18 cellular contexts compared by ENCODE assay signal in the genomic region with DNA sequence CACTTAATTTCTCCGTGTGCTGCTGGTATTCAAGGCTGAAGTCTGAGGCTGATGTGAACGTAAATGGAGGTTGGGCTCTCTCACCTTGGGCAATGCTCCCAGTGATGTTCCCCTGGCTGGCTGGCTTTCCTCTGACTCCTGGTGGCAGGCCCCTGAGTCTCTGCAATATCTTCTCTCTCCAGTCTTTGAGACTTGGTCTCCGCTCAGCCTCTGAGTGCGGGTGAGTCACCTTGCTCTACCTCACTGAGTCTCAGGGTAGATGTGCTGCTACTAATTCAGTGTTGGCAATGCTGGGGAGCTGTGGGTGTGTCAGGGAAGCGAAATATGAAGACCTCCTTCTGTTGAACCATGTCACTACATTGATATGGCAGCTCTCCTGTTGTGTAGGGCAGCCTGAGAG. TPM values are rescaled to one million over a fixed set of nuclear protein-coding genes. Genes with fewer than 3 reads are reported as not detected.
DNase-seq lines count a peak whose midpoint lies in the region; ATAC-seq, FAIRE-seq and TF ChIP-seq lines count a peak whose summit lies in the region.
"Had no signal": no experiment of that assay in that cellular context is flagged by ENCODE, and none has a peak within 500 bp of the region (broad histone marks: within the 10 kb centered on the region; RNA-seq: fewer than 3 reads in every experiment).

No MANE protein-coding gene starts in this region.

- no peak; the same call in 1 of the 2 replicates for ATAC-seq in PC-3
- no peak for ATAC-seq in left lung

- H3K4me1 ChIP-seq in PC-3 (ENCODE audit: insufficient read depth, low read length) (no peaks in the 10 kb centered on the region), astrocyte (ENCODE audit: insufficient read depth, low read length) (peaks cover 11% of the 10 kb centered on the region), transverse colon (peaks cover 0 to 2% (median 0%) of the 10 kb centered on the region in 4 donors), left lung (no peaks in the 10 kb centered on the region)
- H3K4me1 ChIP-seq: SJCRH30 had no signal

- peaks cover 15% of the 10 kb centered on the region for H3K4me1 Mint-ChIP-seq in astrocyte (ENCODE audit: low read depth, unreplicated experiment)

- no peaks in the 10 kb centered on the region for H3K9me3 Mint-ChIP-seq in astrocyte (ENCODE audit: unreplicated experiment)

- no peaks in the 10 kb centered on the region for H3F3A ChIP-seq in PC-3 (ENCODE audit: low read length, unreplicated experiment)

- WGBS in transverse colon (ENCODE audit: low coverage in 1 of 2), 2 donors, result 87% methylated on average over 5 of the region's 5 CpGs; no CpG with 5 or more reads in 1 of the 2 donors

- FAIRE-seq in astrocyte (lab: Jason Lieb, UNC), result no peak
- FAIRE-seq: A204.1, G401.6, GM12891 had no signal

- no peak for TF ChIP-seq EP300 in transverse colon (IDR thresholded peaks at IDR 0.05; ENCODE audit: low read depth)

- BruUV-seq in PC-3 (replicated peaks; lab: Mats Ljungman, UMichigan), result no TSS peak

- POLR2A ChIA-PET in PC-3 (lab: Charles Lee; ENCODE audit: unreplicated experiment), result no interaction called here

- H3K36me3 ChIP-seq in PC-3 (ENCODE audit: low read depth, low read length) (no peaks in the 10 kb centered on the region), astrocyte (ENCODE audit: insufficient read depth, low read length) (no peaks in the 10 kb centered on the region), transverse colon (no peaks in the 10 kb centered on the region), left lung (no peaks in the 10 kb centered on the region)
- H3K36me3 ChIP-seq: SJCRH30 had no signal

- intact Hi-C loops in PC-3 (cut with micrococcal nuclease), result loop anchor here (10.0 kb wide), 1 partner anchor 46 kb away; no protein-coding TSS in a partner anchor
- intact Hi-C loops in transverse colon (cut with DNase I; ENCODE audit: low total_unique reads), result no loop called here
- intact Hi-C loops in left lung (cut with DNase I), result no loop called here

- H3K36me3 Mint-ChIP-seq in astrocyte (ENCODE audit: low read depth, unreplicated experiment), result peaks cover 3% of the 10 kb centered on the region

- no peak overlapping the region for H3K4me3 ChIP-seq in PC-3 (ENCODE audit: low read length)
- H3K4me3 ChIP-seq in astrocyte (ENCODE audit: insufficient read depth, low read depth, low read length), result no peak overlapping the region
- no peak overlapping the region for H3K4me3 ChIP-seq in transverse colon
- H3K4me3 ChIP-seq in left lung, result no peak overlapping the region
- H3K4me3 ChIP-seq: SJCRH30 had no signal

- no peak for TF ChIP-seq POLR2A in transverse colon (IDR thresholded peaks at IDR 0.05)

- no peaks in the 10 kb centered on the region for H3K27me3 Mint-ChIP-seq in astrocyte (ENCODE audit: low read depth, unreplicated experiment)

- CTCF ChIA-PET in PC-3 (lab: Charles Lee), result no interaction called here

- H3K27me3 ChIP-seq in PC-3 (ENCODE audit: low read length), result no peaks in the 10 kb centered on the region
- H3K27me3 ChIP-seq in astrocyte (ENCODE audit: insufficient read depth, low read length), result no peaks in the 10 kb centered on the region
- H3K27me3 ChIP-seq in transverse colon, result no peaks in the 10 kb centered on the region
- H3K27me3 ChIP-seq in left lung, result no peaks in the 10 kb centered on the region
- H3K27me3 ChIP-seq: SJCRH30 had no signal

- H3K9ac ChIP-seq in PC-3 (ENCODE audit: low read length) (no peak overlapping the region), astrocyte (ENCODE audit: low read length) (no peak overlapping the region)

- H3K9me3 ChIP-seq in PC-3 (ENCODE audit: low read length) (no peaks in the 10 kb centered on the region), astrocyte (ENCODE audit: insufficient read depth, low read depth, low read length) (no peaks in the 10 kb centered on the region), transverse colon (no peaks in the 10 kb centered on the region), left lung (no peaks in the 10 kb centered on the region)
- H3K9me3 ChIP-seq: SJCRH30 had no signal

- DNase-seq in ELF-1 (ENCODE audit: low read depth, low spot score) (peak; percentile 30), PC-3 (peak; percentile 19), astrocyte (ENCODE audit: low read depth) (peak; percentile 41), kidney glomerular epithelial cell (lab: John Stamatoyannopoulos, UW) (peak; percentile 22), transverse colon (no peak), left lung (no peak), SIG-M5 (lab: John Stamatoyannopoulos, UW) (no peak)
- no peak for DNase-seq in activated CD4-positive, alpha-beta T cell treated with anti-CD3 and anti-CD28 coated beads, Interleukin-2, amount 50 U/mL, for 4 hours
- DNase-seq: C1 segment of cervical spinal cord, DMS153, NCI-H1417, NCI-H1930, NCI-H2171, RPMI8226, SJCRH30 had no signal

- H4K20me1 ChIP-seq in PC-3 (ENCODE audit: low read length) (no peaks in the 10 kb centered on the region), astrocyte (ENCODE audit: insufficient read depth, low read length) (no peaks in the 10 kb centered on the region)

- no peak overlapping the region for H3K4me3 Mint-ChIP-seq in astrocyte (ENCODE audit: unreplicated experiment)

- H3K9me2 ChIP-seq in PC-3 (replicated peaks; ENCODE audit: low read length), result no peaks in the 10 kb centered on the region

- in situ Hi-C loops in transverse colon (cut with MboI; ENCODE audit: low pct_ligation_motif_present in 1 of 4, low pct_unique_long_range_greater_than_20kb in 1 of 4, low sequenced_read_pairs in 3 of 4), result no loop called here

- H3K27ac Mint-ChIP-seq in astrocyte (ENCODE audit: unreplicated experiment), result no peak overlapping the region

- TF ChIP-seq CTCF in PC-3 (conservative IDR thresholded peaks at IDR 0.05; ENCODE audit: low read depth, low read length) (no peak), astrocyte (IDR thresholded peaks at IDR 0.05; ENCODE audit: insufficient read depth, low read depth, low read length) (no peak), transverse colon (IDR thresholded peaks at IDR 0.05) (no peak), left lung (IDR thresholded peaks at IDR 0.05) (no peak)

- H3K27ac ChIP-seq in PC-3 (ENCODE audit: low read length) (no peak overlapping the region), astrocyte (ENCODE audit: low read depth, low read length) (no peak overlapping the region), transverse colon (no peak overlapping the region), left lung (no peak overlapping the region)
- H3K27ac ChIP-seq: SJCRH30 had no signal

- H3K79me2 ChIP-seq in PC-3 (ENCODE audit: low read length) (no peaks in the 10 kb centered on the region), astrocyte (ENCODE audit: insufficient read depth, low read length) (no peaks in the 10 kb centered on the region)

- H2AFZ ChIP-seq in PC-3 (ENCODE audit: low read length) (no peak overlapping the region), astrocyte (ENCODE audit: low read depth, low read length) (no peak overlapping the region)

- no peak overlapping the region for H3K4me2 ChIP-seq in PC-3 (ENCODE audit: low read length)
- H3K4me2 ChIP-seq in astrocyte (ENCODE audit: low read length), result no peak overlapping the region

RNA-seq across cellular contexts. Expression of gene TRIM59, which starts 31.3 kb away (rescaled TPM):
- total RNA-seq in PC-3 (2014; rRNA removed), result 25.3 and 26.4 TPM in 2 replicates
- 15.8 and 20.6 TPM in 2 replicates for total RNA-seq in astrocyte
- 10 to 100 TPM in 1 of 4 donors, 1 to 10 TPM in 2, not detected in 1; 1.9 to 10.9 (median 8.4) TPM for total RNA-seq in transverse colon
- total RNA-seq in left lung, result 1 to 10 TPM; 4.3 to 8.7 TPM

Comparison
In these comparisons a context has a peak if more than half of its experiments do, and no peak if none do; other contexts are left out.
1. DNase-seq: peak in ELF-1 (single experiment), PC-3 (single experiment), astrocyte (single experiment) and kidney glomerular epithelial cell (single experiment); none in transverse colon (single experiment), left lung (0 of 2), SIG-M5 (single experiment) and activated CD4-positive, alpha-beta T cell treated with anti-CD3 and anti-CD28 coated beads, Interleukin-2, amount 50 U/mL, for 4 hours (0 of 2).